Comparison of ENCODE assay signal across 1 cellular context in the genomic region with DNA sequence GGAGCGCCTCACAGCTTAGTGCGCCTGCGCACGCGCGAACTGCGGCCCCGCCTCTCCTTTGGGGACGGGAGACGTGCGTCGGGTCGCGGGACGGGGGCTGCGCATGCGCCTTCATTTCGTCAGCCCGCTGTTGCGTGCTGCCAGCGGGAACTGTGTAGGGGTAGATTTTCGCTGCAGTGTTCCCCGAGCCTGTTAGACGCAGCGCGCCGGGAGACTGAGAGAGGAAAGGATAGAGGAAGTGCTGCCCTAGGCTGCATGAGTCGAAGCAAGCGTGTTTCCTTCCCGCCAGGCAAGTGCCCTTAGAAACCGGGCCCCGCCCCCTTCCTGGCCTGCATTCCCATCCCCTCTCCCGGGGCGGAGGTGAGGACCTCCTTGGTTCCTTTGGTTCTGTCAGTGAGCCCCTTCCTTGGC.
TF ChIP-seq lines count a peak whose summit lies in the region.

No MANE protein-coding gene starts in this region.

TF ChIP-seq in HepG2, 621 proteins besides CTCF, POLR2A, EP300 and RAD21 (continued from another document and continues in another):
- TF ChIP-seq, protein P1, sequence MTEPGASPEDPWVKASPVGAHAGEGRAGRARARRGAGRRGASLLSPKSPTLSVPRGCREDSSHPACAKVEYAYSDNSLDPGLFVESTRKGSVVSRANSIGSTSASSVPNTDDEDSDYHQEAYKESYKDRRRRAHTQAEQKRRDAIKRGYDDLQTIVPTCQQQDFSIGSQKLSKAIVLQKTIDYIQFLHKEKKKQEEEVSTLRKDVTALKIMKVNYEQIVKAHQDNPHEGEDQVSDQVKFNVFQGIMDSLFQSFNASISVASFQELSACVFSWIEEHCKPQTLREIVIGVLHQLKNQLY (CRISPR knock-in tag; IDR thresholded peaks at IDR 0.05), result peak; percentile 28; the same call in 1 of the 2 replicates
- TF ChIP-seq ZNF83 (CRISPR knock-in tag; IDR thresholded peaks at IDR 0.05; ENCODE audit: borderline replicate concordance) (peak; percentile 75; the same call in 1 of the 2 replicates), ZNF530 (CRISPR knock-in tag; IDR thresholded peaks at IDR 0.05; ENCODE audit: low read depth) (no peak), NR2C2 (CRISPR knock-in tag; IDR thresholded peaks at IDR 0.05; ENCODE audit: borderline replicate concordance) (peak; percentile 82), ZNF781 (CRISPR knock-in tag; IDR thresholded peaks at IDR 0.05; ENCODE audit: borderline replicate concordance, not compliant biosample characterization) (peak; percentile 26), U2AF2 (IDR thresholded peaks at IDR 0.05; ENCODE audit: low read depth, low read length) (no peak), ZNF709 (CRISPR knock-in tag; IDR thresholded peaks at IDR 0.05) (0 out of 2 replicates have a peak, but pooled peaks have one; percentile 7), GPN1 (CRISPR knock-in tag; IDR thresholded peaks at IDR 0.05; ENCODE audit: borderline replicate concordance) (no peak), HDAC1 (CRISPR knock-in tag; IDR thresholded peaks at IDR 0.05) (peak; percentile 12; the same call in 1 of the 2 replicates), JARID2 (CRISPR knock-in tag; IDR thresholded peaks at IDR 0.05; ENCODE audit: insufficient replicate concordance) (peak; percentile 11), CEBPG (CRISPR knock-in tag; IDR thresholded peaks at IDR 0.05) (peak; percentile 76), KDM2A (CRISPR knock-in tag; IDR thresholded peaks at IDR 0.05; ENCODE audit: borderline replicate concordance, low read depth) (peak; percentile 79), MIER3 (CRISPR knock-in tag; IDR thresholded peaks at IDR 0.05; ENCODE audit: borderline replicate concordance) (peak; percentile 24; the same call in 1 of the 2 replicates), ATAD3A (CRISPR knock-in tag; IDR thresholded peaks at IDR 0.05) (no peak), TP53 (CRISPR knock-in tag; conservative IDR thresholded peaks at IDR 0.05) (no peak), ZNF674 (CRISPR knock-in tag; IDR thresholded peaks at IDR 0.05; ENCODE audit: low read depth) (0 out of 2 replicates have a peak, but pooled peaks have one; percentile 32), ZNF543 (CRISPR knock-in tag; IDR thresholded peaks at IDR 0.05) (peak; percentile 23; the same call in 1 of the 2 replicates), ZNF558 (CRISPR knock-in tag; IDR thresholded peaks at IDR 0.05; ENCODE audit: borderline replicate concordance) (peak; percentile 75), ETV6 (CRISPR knock-in tag; conservative IDR thresholded peaks at IDR 0.05) (0 out of 2 replicates have a peak, but pooled peaks have one; percentile 7), MXI1 (IDR thresholded peaks at IDR 0.05; ENCODE audit: borderline replicate concordance, low read depth, low read length) (peak; percentile 49; the same call in 1 of the 3 replicates), ZKSCAN5 (CRISPR knock-in tag; IDR thresholded peaks at IDR 0.05) (peak; percentile 67; the same call in 1 of the 2 replicates), TAF1 (CRISPR knock-in tag; IDR thresholded peaks at IDR 0.05) (peak; percentile 88), ZNF501 (CRISPR knock-in tag; IDR thresholded peaks at IDR 0.05) (peak; percentile 69; the same call in 1 of the 2 replicates), ZNF883 (CRISPR knock-in tag; IDR thresholded peaks at IDR 0.05; ENCODE audit: not compliant biosample characterization) (peak; percentile 52), ZNF253 (CRISPR knock-in tag; IDR thresholded peaks at IDR 0.05; ENCODE audit: borderline replicate concordance) (no peak), JUNB (CRISPR knock-in tag; IDR thresholded peaks at IDR 0.05; ENCODE audit: borderline replicate concordance) (no peak), ATF7-NPFF (CRISPR knock-in tag; IDR thresholded peaks at IDR 0.05; ENCODE audit: low read depth) (0 out of 2 replicates have a peak, but pooled peaks have one; percentile 63), ATM (IDR thresholded peaks at IDR 0.05; ENCODE audit: borderline replicate concordance) (no peak), ZNF891 (CRISPR knock-in tag; IDR thresholded peaks at IDR 0.05) (no peak), BCL6 (CRISPR knock-in tag; IDR thresholded peaks at IDR 0.05) (0 out of 2 replicates have a peak, but pooled peaks have one; percentile 19), ZSCAN21 (CRISPR knock-in tag; IDR thresholded peaks at IDR 0.05; ENCODE audit: borderline replicate concordance) (0 out of 2 replicates have a peak, but pooled peaks have one; percentile 10)
- TF ChIP-seq, protein P2, sequence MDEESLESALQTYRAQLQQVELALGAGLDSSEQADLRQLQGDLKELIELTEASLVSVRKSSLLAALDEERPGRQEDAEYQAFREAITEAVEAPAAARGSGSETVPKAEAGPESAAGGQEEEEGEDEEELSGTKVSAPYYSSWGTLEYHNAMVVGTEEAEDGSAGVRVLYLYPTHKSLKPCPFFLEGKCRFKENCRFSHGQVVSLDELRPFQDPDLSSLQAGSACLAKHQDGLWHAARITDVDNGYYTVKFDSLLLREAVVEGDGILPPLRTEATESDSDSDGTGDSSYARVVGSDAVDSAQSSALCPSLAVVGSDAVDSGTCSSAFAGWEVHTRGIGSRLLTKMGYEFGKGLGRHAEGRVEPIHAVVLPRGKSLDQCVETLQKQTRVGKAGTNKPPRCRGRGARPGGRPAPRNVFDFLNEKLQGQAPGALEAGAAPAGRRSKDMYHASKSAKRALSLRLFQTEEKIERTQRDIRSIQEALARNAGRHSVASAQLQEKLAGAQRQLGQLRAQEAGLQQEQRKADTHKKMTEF (CRISPR knock-in tag; IDR thresholded peaks at IDR 0.05), result peak; percentile 46; the same call in 1 of the 2 replicates
- TF ChIP-seq, protein P3, sequence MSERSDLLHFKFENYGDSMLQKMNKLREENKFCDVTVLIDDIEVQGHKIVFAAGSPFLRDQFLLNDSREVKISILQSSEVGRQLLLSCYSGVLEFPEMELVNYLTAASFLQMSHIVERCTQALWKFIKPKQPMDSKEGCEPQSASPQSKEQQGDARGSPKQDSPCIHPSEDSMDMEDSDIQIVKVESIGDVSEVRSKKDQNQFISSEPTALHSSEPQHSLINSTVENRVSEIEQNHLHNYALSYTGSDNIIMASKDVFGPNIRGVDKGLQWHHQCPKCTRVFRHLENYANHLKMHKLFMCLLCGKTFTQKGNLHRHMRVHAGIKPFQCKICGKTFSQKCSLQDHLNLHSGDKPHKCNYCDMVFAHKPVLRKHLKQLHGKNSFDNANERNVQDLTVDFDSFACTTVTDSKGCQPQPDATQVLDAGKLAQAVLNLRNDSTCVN (CRISPR knock-in tag; IDR thresholded peaks at IDR 0.05; ENCODE audit: borderline replicate concordance), result 0 out of 2 replicates have a peak, but pooled peaks have one; percentile 12
- TF ChIP-seq, protein P4, sequence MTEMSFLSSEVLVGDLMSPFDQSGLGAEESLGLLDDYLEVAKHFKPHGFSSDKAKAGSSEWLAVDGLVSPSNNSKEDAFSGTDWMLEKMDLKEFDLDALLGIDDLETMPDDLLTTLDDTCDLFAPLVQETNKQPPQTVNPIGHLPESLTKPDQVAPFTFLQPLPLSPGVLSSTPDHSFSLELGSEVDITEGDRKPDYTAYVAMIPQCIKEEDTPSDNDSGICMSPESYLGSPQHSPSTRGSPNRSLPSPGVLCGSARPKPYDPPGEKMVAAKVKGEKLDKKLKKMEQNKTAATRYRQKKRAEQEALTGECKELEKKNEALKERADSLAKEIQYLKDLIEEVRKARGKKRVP (CRISPR knock-in tag; IDR thresholded peaks at IDR 0.05), result peak in 1 of 2 experiments; percentile 91; a peak in 2 of 4 replicates
- TF ChIP-seq, protein P5, sequence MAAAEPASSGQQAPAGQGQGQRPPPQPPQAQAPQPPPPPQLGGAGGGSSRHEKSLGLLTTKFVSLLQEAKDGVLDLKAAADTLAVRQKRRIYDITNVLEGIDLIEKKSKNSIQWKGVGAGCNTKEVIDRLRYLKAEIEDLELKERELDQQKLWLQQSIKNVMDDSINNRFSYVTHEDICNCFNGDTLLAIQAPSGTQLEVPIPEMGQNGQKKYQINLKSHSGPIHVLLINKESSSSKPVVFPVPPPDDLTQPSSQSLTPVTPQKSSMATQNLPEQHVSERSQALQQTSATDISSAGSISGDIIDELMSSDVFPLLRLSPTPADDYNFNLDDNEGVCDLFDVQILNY (CRISPR knock-in tag; conservative IDR thresholded peaks at IDR 0.05), result peak; percentile 53; the same call in 1 of the 2 replicates
- TF ChIP-seq, protein P6, sequence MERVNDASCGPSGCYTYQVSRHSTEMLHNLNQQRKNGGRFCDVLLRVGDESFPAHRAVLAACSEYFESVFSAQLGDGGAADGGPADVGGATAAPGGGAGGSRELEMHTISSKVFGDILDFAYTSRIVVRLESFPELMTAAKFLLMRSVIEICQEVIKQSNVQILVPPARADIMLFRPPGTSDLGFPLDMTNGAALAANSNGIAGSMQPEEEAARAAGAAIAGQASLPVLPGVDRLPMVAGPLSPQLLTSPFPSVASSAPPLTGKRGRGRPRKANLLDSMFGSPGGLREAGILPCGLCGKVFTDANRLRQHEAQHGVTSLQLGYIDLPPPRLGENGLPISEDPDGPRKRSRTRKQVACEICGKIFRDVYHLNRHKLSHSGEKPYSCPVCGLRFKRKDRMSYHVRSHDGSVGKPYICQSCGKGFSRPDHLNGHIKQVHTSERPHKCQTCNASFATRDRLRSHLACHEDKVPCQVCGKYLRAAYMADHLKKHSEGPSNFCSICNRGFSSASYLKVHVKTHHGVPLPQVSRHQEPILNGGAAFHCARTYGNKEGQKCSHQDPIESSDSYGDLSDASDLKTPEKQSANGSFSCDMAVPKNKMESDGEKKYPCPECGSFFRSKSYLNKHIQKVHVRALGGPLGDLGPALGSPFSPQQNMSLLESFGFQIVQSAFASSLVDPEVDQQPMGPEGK (CRISPR knock-in tag; IDR thresholded peaks at IDR 0.05), result no peak
- TF ChIP-seq, protein P7, sequence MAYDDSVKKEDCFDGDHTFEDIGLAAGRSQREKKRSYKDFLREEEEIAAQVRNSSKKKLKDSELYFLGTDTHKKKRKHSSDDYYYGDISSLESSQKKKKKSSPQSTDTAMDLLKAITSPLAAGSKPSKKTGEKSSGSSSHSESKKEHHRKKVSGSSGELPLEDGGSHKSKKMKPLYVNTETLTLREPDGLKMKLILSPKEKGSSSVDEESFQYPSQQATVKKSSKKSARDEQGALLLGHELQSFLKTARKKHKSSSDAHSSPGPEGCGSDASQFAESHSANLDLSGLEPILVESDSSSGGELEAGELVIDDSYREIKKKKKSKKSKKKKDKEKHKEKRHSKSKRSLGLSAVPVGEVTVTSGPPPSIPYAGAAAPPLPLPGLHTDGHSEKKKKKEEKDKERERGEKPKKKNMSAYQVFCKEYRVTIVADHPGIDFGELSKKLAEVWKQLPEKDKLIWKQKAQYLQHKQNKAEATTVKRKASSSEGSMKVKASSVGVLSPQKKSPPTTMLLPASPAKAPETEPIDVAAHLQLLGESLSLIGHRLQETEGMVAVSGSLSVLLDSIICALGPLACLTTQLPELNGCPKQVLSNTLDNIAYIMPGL (CRISPR knock-in tag; IDR thresholded peaks at IDR 0.05; ENCODE audit: borderline replicate concordance in 1 of 2, low read depth in 1 of 2), result peak in 1 of 2 experiments; percentile 17; a peak in 1 of 4 replicates
- TF ChIP-seq, protein P8, sequence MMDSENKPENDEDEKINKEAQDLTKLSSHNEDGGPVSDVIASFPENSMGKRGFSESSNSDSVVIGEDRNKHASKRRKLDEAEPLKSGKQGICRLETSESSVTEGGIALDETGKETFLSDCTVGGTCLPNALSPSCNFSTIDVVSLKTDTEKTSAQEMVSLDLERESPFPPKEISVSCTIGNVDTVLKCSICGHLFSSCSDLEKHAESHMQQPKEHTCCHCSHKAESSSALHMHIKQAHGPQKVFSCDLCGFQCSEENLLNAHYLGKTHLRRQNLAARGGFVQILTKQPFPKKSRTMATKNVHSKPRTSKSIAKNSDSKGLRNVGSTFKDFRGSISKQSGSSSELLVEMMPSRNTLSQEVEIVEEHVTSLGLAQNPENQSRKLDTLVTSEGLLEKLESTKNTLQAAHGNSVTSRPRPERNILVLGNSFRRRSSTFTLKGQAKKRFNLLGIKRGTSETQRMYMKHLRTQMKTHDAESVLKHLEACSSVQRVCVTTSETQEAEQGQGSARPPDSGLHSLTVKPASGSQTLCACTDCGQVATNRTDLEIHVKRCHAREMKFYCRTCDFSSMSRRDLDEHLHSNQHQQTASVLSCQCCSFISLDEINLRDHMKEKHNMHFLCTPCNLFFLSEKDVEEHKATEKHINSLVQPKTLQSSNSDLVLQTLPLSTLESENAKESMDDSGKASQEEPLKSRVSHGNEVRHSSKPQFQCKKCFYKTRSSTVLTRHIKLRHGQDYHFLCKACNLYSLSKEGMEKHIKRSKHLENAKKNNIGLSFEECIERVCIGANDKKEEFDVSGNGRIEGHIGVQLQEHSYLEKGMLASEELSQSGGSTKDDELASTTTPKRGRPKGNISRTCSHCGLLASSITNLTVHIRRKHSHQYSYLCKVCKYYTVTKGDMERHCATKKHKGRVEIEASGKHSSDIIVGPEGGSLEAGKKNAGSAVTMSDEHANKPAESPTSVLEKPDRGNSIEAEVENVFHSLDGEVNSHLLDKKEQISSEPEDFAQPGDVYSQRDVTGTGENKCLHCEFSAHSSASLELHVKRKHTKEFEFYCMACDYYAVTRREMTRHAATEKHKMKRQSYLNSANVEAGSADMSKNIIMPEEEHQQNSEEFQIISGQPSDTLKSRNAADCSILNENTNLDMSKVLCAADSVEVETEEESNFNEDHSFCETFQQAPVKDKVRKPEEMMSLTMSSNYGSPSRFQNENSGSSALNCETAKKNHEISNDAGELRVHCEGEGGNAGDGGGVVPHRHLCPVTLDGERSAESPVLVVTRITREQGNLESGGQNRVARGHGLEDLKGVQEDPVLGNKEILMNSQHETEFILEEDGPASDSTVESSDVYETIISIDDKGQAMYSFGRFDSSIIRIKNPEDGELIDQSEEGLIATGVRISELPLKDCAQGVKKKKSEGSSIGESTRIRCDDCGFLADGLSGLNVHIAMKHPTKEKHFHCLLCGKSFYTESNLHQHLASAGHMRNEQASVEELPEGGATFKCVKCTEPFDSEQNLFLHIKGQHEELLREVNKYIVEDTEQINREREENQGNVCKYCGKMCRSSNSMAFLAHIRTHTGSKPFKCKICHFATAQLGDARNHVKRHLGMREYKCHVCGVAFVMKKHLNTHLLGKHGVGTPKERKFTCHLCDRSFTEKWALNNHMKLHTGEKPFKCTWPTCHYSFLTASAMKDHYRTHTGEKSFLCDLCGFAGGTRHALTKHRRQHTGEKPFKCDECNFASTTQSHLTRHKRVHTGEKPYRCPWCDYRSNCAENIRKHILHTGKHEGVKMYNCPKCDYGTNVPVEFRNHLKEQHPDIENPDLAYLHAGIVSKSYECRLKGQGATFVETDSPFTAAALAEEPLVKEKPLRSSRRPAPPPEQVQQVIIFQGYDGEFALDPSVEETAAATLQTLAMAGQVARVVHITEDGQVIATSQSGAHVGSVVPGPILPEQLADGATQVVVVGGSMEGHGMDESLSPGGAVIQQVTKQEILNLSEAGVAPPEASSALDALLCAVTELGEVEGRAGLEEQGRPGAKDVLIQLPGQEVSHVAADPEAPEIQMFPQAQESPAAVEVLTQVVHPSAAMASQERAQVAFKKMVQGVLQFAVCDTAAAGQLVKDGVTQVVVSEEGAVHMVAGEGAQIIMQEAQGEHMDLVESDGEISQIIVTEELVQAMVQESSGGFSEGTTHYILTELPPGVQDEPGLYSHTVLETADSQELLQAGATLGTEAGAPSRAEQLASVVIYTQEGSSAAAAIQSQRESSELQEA (CRISPR knock-in tag; IDR thresholded peaks at IDR 0.05; ENCODE audit: not compliant biosample characterization), result no peak
- TF ChIP-seq, protein P9, sequence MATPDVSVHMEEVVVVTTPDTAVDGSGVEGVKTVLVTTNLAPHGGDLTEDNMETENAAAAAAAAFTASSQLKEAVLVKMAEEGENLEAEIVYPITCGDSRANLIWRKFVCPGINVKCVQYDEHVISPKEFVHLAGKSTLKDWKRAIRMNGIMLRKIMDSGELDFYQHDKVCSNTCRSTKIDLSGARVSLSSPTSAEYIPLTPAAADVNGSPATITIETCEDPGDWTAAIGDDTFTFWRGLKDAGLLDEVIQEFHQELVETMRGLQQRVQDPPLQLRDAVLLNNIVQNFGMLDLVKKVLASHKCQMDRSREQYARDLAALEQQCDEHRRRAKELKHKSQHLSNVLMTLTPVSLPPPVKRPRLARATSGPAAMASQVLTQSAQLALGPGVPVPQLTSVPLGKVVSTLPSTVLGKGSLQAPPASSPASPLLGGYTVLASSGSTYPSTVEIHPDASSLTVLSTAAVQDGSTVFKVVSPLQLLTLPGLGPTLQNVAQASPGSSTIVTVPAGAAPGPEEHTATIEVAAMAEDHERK (CRISPR knock-in tag; IDR thresholded peaks at IDR 0.05; ENCODE audit: low read depth), result peak; percentile 86
